Comparison of ENCODE assay signal across 9 cellular contexts in genomic region chr2:235238537-235238936, GRCh38.
DNase-seq lines count a peak whose midpoint lies in the region; ATAC-seq, FAIRE-seq and TF ChIP-seq lines count a peak whose summit lies in the region.
"Had no signal": no experiment of that assay in that cellular context is flagged by ENCODE, and none has a peak within 500 bp of the region (broad histone marks: within the 10 kb centered on the region; RNA-seq: fewer than 3 reads in every experiment).

No MANE protein-coding gene starts in this region.

- no peaks in the 10 kb centered on the region for H3K4me1 ChIP-seq in kidney (ENCODE audit: control insufficient read depth in 1 of 2, insufficient read depth in 1 of 2, low read depth in 1 of 2, low read length in 2 of 2)
- peaks cover 3% of the 10 kb centered on the region for H3K4me1 ChIP-seq in upper lobe of right lung

- DNase-seq in MG63 (peak; percentile 98), cardiac fibroblast (ENCODE audit: low read depth in 2 of 2) (peak; percentile 82 to 96), kidney (peak; percentile 71), upper lobe of right lung (no peak), T-helper 17 cell (no peak), KBM-7 (no peak), GM13976 (ENCODE audit: low spot score) (no peak)
- DNase-seq: activated CD4-positive, alpha-beta T cell treated with anti-CD3 and anti-CD28 coated beads for 48 hours had no signal

- no peak overlapping the region for H3K27ac Mint-ChIP-seq in T-helper 17 cell

- H3K4me1 Mint-ChIP-seq in T-helper 17 cell = peaks cover 3% of the 10 kb centered on the region

- intact Hi-C loops in kidney (cut with DNase I) (no loop called here), upper lobe of right lung (cut with DNase I) (no loop called here)

- H3K36me3 Mint-ChIP-seq in T-helper 17 cell (ENCODE audit: low read depth) = peaks cover 2% of the 10 kb centered on the region

- no peaks in the 10 kb centered on the region for H3K9me3 ChIP-seq in MG63
- H3K9me3 ChIP-seq in kidney (ENCODE audit: control insufficient read depth in 1 of 2, low read length in 2 of 2) = no peaks in the 10 kb centered on the region
- H3K9me3 ChIP-seq in upper lobe of right lung = no peaks in the 10 kb centered on the region
- no peaks in the 10 kb centered on the region for H3K9me3 ChIP-seq in T-helper 17 cell (ENCODE audit: control insufficient read depth, low read length, poor library complexity, severe bottlenecking)

- no peak for FAIRE-seq in kidney (lab: Jason Lieb, UNC)

- no peak overlapping the region for H3K27ac ChIP-seq in kidney (ENCODE audit: low read depth in 2 of 2, low read length in 2 of 2)
- no peak overlapping the region for H3K27ac ChIP-seq in upper lobe of right lung

- H3K27me3 ChIP-seq in MG63 (no peaks in the 10 kb centered on the region), upper lobe of right lung (no peaks in the 10 kb centered on the region)

- in situ Hi-C loops in KBM-7 (cut with MboI; ENCODE audit: low pct_unique_long_range_greater_than_20kb, low sequenced_read_pairs) (no loop called here), GM13976 (cut with MboI; ENCODE audit: low sequenced_read_pairs, unreplicated experiment) (no loop called here)

- H3K4me3 Mint-ChIP-seq in T-helper 17 cell = no peak overlapping the region

- no peak overlapping the region for H3K9ac ChIP-seq in kidney (ENCODE audit: low read length in 2 of 2)

- TF ChIP-seq CTCF in cardiac fibroblast (IDR thresholded peaks at IDR 0.05; ENCODE audit: low read depth, low read length) (no peak), kidney (IDR thresholded peaks at IDR 0.05; ENCODE audit: borderline replicate concordance, extremely low read depth, insufficient read depth) (no peak), upper lobe of right lung (IDR thresholded peaks at IDR 0.05) (no peak), GM13976 (IDR thresholded peaks at IDR 0.05; ENCODE audit: borderline replicate concordance, control extremely low read depth, extremely low read depth, insufficient read depth, missing control alignments) (no peak)

- H3K4me3 ChIP-seq in MG63 (no peak overlapping the region), cardiac fibroblast (replicated peaks in 1 of 2; ENCODE audit: low read depth in 2 of 2, low read length in 2 of 2) (no peak overlapping the region), kidney (ENCODE audit: low read length in 2 of 2) (no peak overlapping the region), upper lobe of right lung (no peak overlapping the region)

- H3K36me3 ChIP-seq in MG63 (no peaks in the 10 kb centered on the region), kidney (ENCODE audit: control insufficient read depth in 1 of 2, insufficient read depth in 2 of 2, low read length in 2 of 2) (no peaks in the 10 kb centered on the region), upper lobe of right lung (no peaks in the 10 kb centered on the region)

- peak; percentile 71 for ATAC-seq in upper lobe of right lung
- no peak for ATAC-seq in T-helper 17 cell
- ATAC-seq: Panc1 had no signal

- H3K27me3 Mint-ChIP-seq in T-helper 17 cell = peaks cover 34% of the 10 kb centered on the region

Comparison
In these comparisons a context has a peak if more than half of its experiments do, and no peak if none do; other contexts are left out.
1. DNase-seq: peak in MG63 (single experiment), cardiac fibroblast (2 of 2) and kidney (single experiment); none in upper lobe of right lung (single experiment), T-helper 17 cell (0 of 3), KBM-7 (single experiment) and GM13976 (single experiment).